Comparison of ENCODE assay signal across 13 cellular contexts in the genomic region with DNA sequence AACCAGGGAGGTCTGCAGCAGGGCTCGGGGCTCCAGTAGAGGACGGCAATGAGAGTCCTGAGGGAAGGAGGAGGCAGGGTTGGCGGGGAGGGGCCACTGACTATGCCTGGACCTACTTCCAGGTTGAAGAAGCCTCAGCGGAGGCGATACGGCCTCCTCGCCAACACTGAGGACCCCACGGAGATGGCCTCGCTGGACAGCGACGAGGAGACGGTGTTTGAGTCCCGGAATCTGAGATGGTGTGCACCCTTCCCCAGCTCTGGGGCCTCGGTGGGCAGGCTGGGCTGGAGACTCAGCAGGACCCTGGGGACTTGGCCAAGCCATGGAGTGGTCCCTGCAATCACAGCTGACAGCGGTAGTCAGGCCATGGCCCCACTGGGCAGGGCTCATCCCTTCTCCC. TPM values are rescaled to one million over a fixed set of nuclear protein-coding genes. Genes with fewer than 3 reads are reported as not detected.
DNase-seq lines count a peak whose midpoint lies in the region; ATAC-seq, FAIRE-seq and TF ChIP-seq lines count a peak whose summit lies in the region.
"Had no signal": no experiment of that assay in that cellular context is flagged by ENCODE, and none has a peak within 500 bp of the region (broad histone marks: within the 10 kb centered on the region; RNA-seq: fewer than 3 reads in every experiment).

No MANE protein-coding gene starts in this region.

- H3K9me2 ChIP-seq in OCI-LY1 (ENCODE audit: low read depth, low read length), result no peaks in the 10 kb centered on the region

- TF ChIP-seq CTCF in OCI-LY1 (IDR thresholded peaks at IDR 0.05; ENCODE audit: low read length), result no peak

- DNase-seq in GM12891 (ENCODE audit: insufficient read length, low spot score) (no peak), SHP77 treated with DMSO at 0.1 percent for 48 hours (lab: John Stamatoyannopoulos, UW) (no peak), islet precursor cell (no peak)
- no peak for DNase-seq in effector memory CD8-positive, alpha-beta T cell
- DNase-seq: GDM1; NCI-H2107; Right ventricle myocardium superior; stimulated activated CD4-positive, alpha-beta T cell treated with anti-CD3 and anti-CD28 coated beads, Interleukin-12 subunit alpha, Interleukin-12 subunit beta, amount 100 ng/mL, for 4 hours; stomach had no signal

- H2AFZ ChIP-seq in OCI-LY1 (ENCODE audit: low read length), result no peak overlapping the region

- no peaks in the 10 kb centered on the region for H3K9me3 ChIP-seq in OCI-LY1 (ENCODE audit: low read length)
- no peaks in the 10 kb centered on the region for H3K9me3 ChIP-seq in skeletal muscle satellite cell (replicated peaks; ENCODE audit: low read length)
- H3K9me3 ChIP-seq: stomach had no signal

- no peaks in the 10 kb centered on the region for H3K27me3 Mint-ChIP-seq in effector memory CD8-positive, alpha-beta T cell

- no peaks in the 10 kb centered on the region for H3K79me2 ChIP-seq in OCI-LY1 (ENCODE audit: insufficient read depth, low read length)

- peak overlapping the region; percentile 74 to 80 for H3K4me3 Mint-ChIP-seq in effector memory CD8-positive, alpha-beta T cell

- no peak for TF ChIP-seq POLR2A in GM12891 (IDR thresholded peaks at IDR 0.05; ENCODE audit: low read depth, low read length)

- H3K36me3 ChIP-seq in OCI-LY1 (ENCODE audit: insufficient read depth, low read length) (peaks cover 72% of the 10 kb centered on the region), skeletal muscle satellite cell (ENCODE audit: insufficient read depth, low read length) (peaks cover 53% of the 10 kb centered on the region)

- peak overlapping the region; percentile 84 for H3K4me3 ChIP-seq in OCI-LY1 (ENCODE audit: low read depth, low read length, poor library complexity, severe bottlenecking)
- H3K4me3 ChIP-seq in skeletal muscle satellite cell (ENCODE audit: low read length), result no peak overlapping the region

- H3K4me1 ChIP-seq in OCI-LY1 (ENCODE audit: insufficient read depth, low read length, severe bottlenecking) (peaks cover 39% of the 10 kb centered on the region), skeletal muscle satellite cell (ENCODE audit: control insufficient read depth, insufficient read depth, low read length) (peaks cover 39% of the 10 kb centered on the region)

- peaks cover 72% of the 10 kb centered on the region for H3K36me3 Mint-ChIP-seq in effector memory CD8-positive, alpha-beta T cell (ENCODE audit: insufficient read depth)

- H3F3A ChIP-seq in OCI-LY1 (ENCODE audit: insufficient read depth, low read length), result peaks cover 10% of the 10 kb centered on the region

- peak overlapping the region; percentile 95; the same call in 1 of the 2 replicates for H3K9ac ChIP-seq in OCI-LY1 (ENCODE audit: low read length)
- H3K9ac ChIP-seq in skeletal muscle satellite cell (ENCODE audit: low read depth, low read length), result no peak overlapping the region

- no peaks in the 10 kb centered on the region for H3K9me3 Mint-ChIP-seq in effector memory CD8-positive, alpha-beta T cell

- ATAC-seq in effector memory CD8-positive, alpha-beta T cell (replicated peaks), result no peak
- ATAC-seq in HG03159 (IDR thresholded peaks at IDR 0.05; ENCODE audit: unreplicated experiment), result no peak

- peak overlapping the region; percentile 81 for H3K27ac ChIP-seq in OCI-LY1 (ENCODE audit: low read depth, low read length, poor library complexity, severe bottlenecking)

- H3K27me3 ChIP-seq in OCI-LY1 (ENCODE audit: insufficient read depth, low read length), result no peaks in the 10 kb centered on the region
- no peaks in the 10 kb centered on the region for H3K27me3 ChIP-seq in skeletal muscle satellite cell (ENCODE audit: control insufficient read depth, insufficient read depth, low read length)

- peak overlapping the region in 1 of 2 donors; percentile 97 for H3K27ac Mint-ChIP-seq in effector memory CD8-positive, alpha-beta T cell

- FAIRE-seq in GM12891 (lab: Jason Lieb, UNC), result peak; percentile 31

- H4K20me1 ChIP-seq in OCI-LY1 (ENCODE audit: insufficient read depth, low read length), result no peaks in the 10 kb centered on the region

- H3K4me2 ChIP-seq in OCI-LY1 (ENCODE audit: low read length), result peak overlapping the region; percentile 91
- peak overlapping the region; percentile 96 for H3K4me2 ChIP-seq in skeletal muscle satellite cell (ENCODE audit: low read length)

- H3K4me1 Mint-ChIP-seq in effector memory CD8-positive, alpha-beta T cell (ENCODE audit: low read depth in 2 of 2), result peaks cover 30 to 34% of the 10 kb centered on the region in 2 donors

TF ChIP-seq in GM12891, 5 proteins besides CTCF, POLR2A, EP300 and RAD21:
- no peak for TF ChIP-seq SPI1 (IDR thresholded peaks at IDR 0.05; ENCODE audit: low read depth, low read length)
- no peak for TF ChIP-seq POLR2AphosphoS5 (IDR thresholded peaks at IDR 0.05; ENCODE audit: low read depth, low read length)
- no peak for TF ChIP-seq PAX5 (IDR thresholded peaks at IDR 0.05; ENCODE audit: insufficient read depth, low read length, severe bottlenecking)
- no peak for TF ChIP-seq TAF1 (IDR thresholded peaks at IDR 0.05; ENCODE audit: low read depth, low read length)
- no peak for TF ChIP-seq POU2F2 (IDR thresholded peaks at IDR 0.05; ENCODE audit: low read depth, low read length)

RNA-seq across cellular contexts. Expression of gene FAM174C, which starts 1.7 kb away (rescaled TPM):
- 47.7 TPM for polyA plus RNA-seq in GM12891 (2012; ENCODE audit: low read depth, missing spikeins)
- total RNA-seq in skeletal muscle satellite cell (2012; rRNA removed), result 36.5 and 60.9 TPM in 2 replicates

RNA-seq across cellular contexts. Expression of gene CIRBP, which starts 7.9 kb away (rescaled TPM):
- 297 TPM for polyA plus RNA-seq in GM12891 (2012; ENCODE audit: low read depth, missing spikeins)
- 165 and 205 TPM in 2 replicates for total RNA-seq in skeletal muscle satellite cell (2012; rRNA removed)

RNA-seq across cellular contexts. Expression of gene EFNA2, which starts 8.6 kb away (rescaled TPM):
- not detected for polyA plus RNA-seq in GM12891 (2012; ENCODE audit: low read depth, missing spikeins)
- total RNA-seq in skeletal muscle satellite cell (2012; rRNA removed), result 0.25 TPM in 1 of 2 replicates, not detected in the other
- total RNA-seq: mesenteric fat pad, Right ventricle myocardium superior had no signal

RNA-seq across cellular contexts. Expression of gene MIDN, which starts 28.7 kb away (rescaled TPM):
- 16.2 TPM for polyA plus RNA-seq in GM12891 (2012; ENCODE audit: low read depth, missing spikeins)
- 21.3 and 31.0 TPM in 2 replicates for total RNA-seq in skeletal muscle satellite cell (2012; rRNA removed)

RNA-seq across cellular contexts. Expression of gene ATP5F1D, which starts 35.5 kb away (rescaled TPM):
- polyA plus RNA-seq in GM12891 (2012; ENCODE audit: low read depth, missing spikeins), result 209 TPM
- 33.9 and 42.1 TPM in 2 replicates for total RNA-seq in skeletal muscle satellite cell (2012; rRNA removed)
